In genomic region chr22:41361716-41362310, GRCh38 we compare ENCODE assay signal across 24 cellular contexts. TPM values are rescaled to one million over a fixed set of nuclear protein-coding genes. Genes with fewer than 3 reads are reported as not detected.
DNase-seq lines count a peak whose midpoint lies in the region; FAIRE-seq and TF ChIP-seq lines count a peak whose summit lies in the region.
"Had no signal": no experiment of that assay in that cellular context is flagged by ENCODE, and none has a peak within 500 bp of the region (broad histone marks: within the 10 kb centered on the region; RNA-seq: fewer than 3 reads in every experiment).

No MANE protein-coding gene starts in this region.

- peaks cover 6% of the 10 kb centered on the region for H3K27me3 Mint-ChIP-seq in activated CD4-positive, alpha-beta T cell treated with anti-CD3 and anti-CD28 coated beads, Interleukin-2, amount 10 ng/mL, durations not matched to agents 7 days and 5 days
- H3K27me3 Mint-ChIP-seq: stimulated activated naive B cell treated with anti-CD40 and anti-IgM and Interleukin-4, amounts not matched to agents 10 μg/mL and 1 μg/mL and 100 μg/mL, for 72 hours had no signal

- H3K4me3 ChIP-seq in HEK293 (ENCODE audit: low read depth, low read length) = no peak overlapping the region
- no peak overlapping the region for H3K4me3 ChIP-seq in fibroblast of mammary gland (ENCODE audit: control insufficient read depth, low read depth, low read length)
- H3K4me3 ChIP-seq: cardiac muscle cell, lung, testis had no signal

- H3K4me3 Mint-ChIP-seq in activated CD4-positive, alpha-beta T cell treated with anti-CD3 and anti-CD28 coated beads, Interleukin-2, amount 10 ng/mL, durations not matched to agents 7 days and 5 days = no peak overlapping the region
- H3K4me3 Mint-ChIP-seq: activated B cell treated with CpG ODN at 0.5 μM for 24 hours; activated naive CD8-positive, alpha-beta T cell treated with anti-CD3 and anti-CD28 coated beads, Interleukin-2, amount 50 U/mL, for 24 hours; dendritic cell treated with granulocyte-macrophage colony-stimulating factor and Interleukin-4, amounts not matched to agents 40 ng/mL and 50 ng/mL, for 4 days; stimulated activated naive B cell treated with anti-CD40 and anti-IgM and Interleukin-4, amounts not matched to agents 10 μg/mL and 1 μg/mL and 100 μg/mL, for 72 hours had no signal

- no peaks in the 10 kb centered on the region for H3K9me3 ChIP-seq in HEK293 (ENCODE audit: control insufficient read depth, insufficient read depth, low read depth, low read length)
- H3K9me3 ChIP-seq: neutrophil, testis had no signal

- H3K4me1 Mint-ChIP-seq in activated CD4-positive, alpha-beta T cell treated with anti-CD3 and anti-CD28 coated beads, Interleukin-2, amount 10 ng/mL, durations not matched to agents 7 days and 5 days = no peaks in the 10 kb centered on the region
- H3K4me1 Mint-ChIP-seq: activated B cell treated with CpG ODN at 0.5 μM for 24 hours; activated naive CD8-positive, alpha-beta T cell treated with anti-CD3 and anti-CD28 coated beads, Interleukin-2, amount 50 U/mL, for 24 hours; stimulated activated naive B cell treated with anti-CD40 and anti-IgM and Interleukin-4, amounts not matched to agents 10 μg/mL and 1 μg/mL and 100 μg/mL, for 72 hours had no signal

- POLR2A ChIA-PET in HEK293 (lab: Yijun Ruan, JAX) = interaction anchor here (0.6 to 2.0 kb wide), 2 partner anchors 19 to 27 kb away, joined by 3 to 7 read pairs; partner anchors contain the start of gene TEF
- POLR2A ChIA-PET in activated CD4-positive, alpha-beta T cell treated with anti-CD3 and anti-CD28 coated beads, Interleukin-2, amount 10 ng/mL, durations not matched to agents 7 days and 5 days (lab: Charles Lee) = interaction anchor here (0.5 kb wide), 1 partner anchor 508 kb away, joined by 4 read pairs; no protein-coding TSS in a partner anchor

- TF ChIP-seq CTCF in HEK293 (tag by site-specific recombination; IDR thresholded peaks at IDR 0.05) = no peak
- no peak for TF ChIP-seq CTCF in fibroblast of mammary gland (conservative IDR thresholded peaks at IDR 0.05; ENCODE audit: control insufficient read depth, insufficient read depth, low read depth, low read length)

- DNase-seq in amniotic epithelial cell (ENCODE audit: low read depth) (peak; percentile 41), fibroblast of mammary gland (ENCODE audit: low read depth) (peak; percentile 86), urothelium cell line (ENCODE audit: low spot score) (no peak), NCI-H2081 (lab: John Stamatoyannopoulos, UW) (no peak), OCI-M2 (lab: John Stamatoyannopoulos, UW; ENCODE audit: unreplicated experiment) (no peak)
- no peak for DNase-seq in activated CD4-positive, alpha-beta T cell treated with anti-CD3 and anti-CD28 coated beads, Interleukin-2, amount 10 ng/mL, durations not matched to agents 7 days and 5 days
- DNase-seq: activated B cell treated with CpG ODN at 0.5 μM for 24 hours; activated CD4-positive, alpha-beta T cell treated with anti-CD3 and anti-CD28 coated beads, Interleukin-2, amount 50 U/mL, for 48 hours; activated CD8-positive, alpha-beta memory T cell treated with anti-CD3 and anti-CD28 coated beads, Interleukin-2, amount 50 U/mL, for 48 hours; activated naive CD8-positive, alpha-beta T cell treated with anti-CD3 and anti-CD28 coated beads, Interleukin-2, amount 50 U/mL, for 24 hours; hippocampal formation; NCI-H2171; NCI-H524 treated with DMSO at 0.1 percent for 48 hours; small intestine; stimulated activated naive B cell treated with anti-CD40 and anti-IgM and Interleukin-4, amounts not matched to agents 10 μg/mL and 1 μg/mL and 100 μg/mL, for 72 hours; T-helper 9 cell; testis had no signal

- H3K36me3 Mint-ChIP-seq in activated CD4-positive, alpha-beta T cell treated with anti-CD3 and anti-CD28 coated beads, Interleukin-2, amount 10 ng/mL, durations not matched to agents 7 days and 5 days (ENCODE audit: low read depth) = peaks cover 2% of the 10 kb centered on the region

- no peak overlapping the region for H3K27ac Mint-ChIP-seq in activated CD4-positive, alpha-beta T cell treated with anti-CD3 and anti-CD28 coated beads, Interleukin-2, amount 10 ng/mL, durations not matched to agents 7 days and 5 days
- H3K27ac Mint-ChIP-seq: activated B cell treated with CpG ODN at 0.5 μM for 24 hours; activated naive CD8-positive, alpha-beta T cell treated with anti-CD3 and anti-CD28 coated beads, Interleukin-2, amount 50 U/mL, for 24 hours; dendritic cell treated with granulocyte-macrophage colony-stimulating factor and Interleukin-4, amounts not matched to agents 40 ng/mL and 50 ng/mL, for 4 days; stimulated activated naive B cell treated with anti-CD40 and anti-IgM and Interleukin-4, amounts not matched to agents 10 μg/mL and 1 μg/mL and 100 μg/mL, for 72 hours had no signal

- no peak overlapping the region for H3K27ac ChIP-seq in HEK293 (ENCODE audit: extremely low read depth, low read depth, low read length)
- H3K27ac ChIP-seq: cardiac muscle cell, neutrophil, testis had no signal

- H3K36me3 ChIP-seq in HEK293 (ENCODE audit: control insufficient read depth in 2 of 2, insufficient read depth in 1 of 2, low read length in 2 of 2) = peaks cover 0 to 24% of the 10 kb centered on the region in 2 experiments; a peak in 2 of 3 replicates

- no peaks in the 10 kb centered on the region for H3K9me3 Mint-ChIP-seq in activated CD4-positive, alpha-beta T cell treated with anti-CD3 and anti-CD28 coated beads, Interleukin-2, amount 10 ng/mL, durations not matched to agents 7 days and 5 days
- H3K9me3 Mint-ChIP-seq: activated B cell treated with CpG ODN at 0.5 μM for 24 hours; activated naive CD8-positive, alpha-beta T cell treated with anti-CD3 and anti-CD28 coated beads, Interleukin-2, amount 50 U/mL, for 24 hours; dendritic cell treated with granulocyte-macrophage colony-stimulating factor and Interleukin-4, amounts not matched to agents 40 ng/mL and 50 ng/mL, for 4 days; stimulated activated naive B cell treated with anti-CD40 and anti-IgM and Interleukin-4, amounts not matched to agents 10 μg/mL and 1 μg/mL and 100 μg/mL, for 72 hours had no signal

- peaks cover 3% of the 10 kb centered on the region; the same call in 1 of the 2 replicates for H3K4me1 ChIP-seq in HEK293 (ENCODE audit: control insufficient read depth, insufficient read depth, low read length)

- peak; percentile 23 for FAIRE-seq in urothelium cell line (lab: Jason Lieb, UNC)
- FAIRE-seq: H54, keratinocyte, small intestine had no signal

- CTCF ChIA-PET in HEK293 (lab: Yijun Ruan, JAX) = no interaction called here
- CTCF ChIA-PET in activated CD4-positive, alpha-beta T cell treated with anti-CD3 and anti-CD28 coated beads, Interleukin-2, amount 10 ng/mL, durations not matched to agents 7 days and 5 days (lab: Charles Lee) = interaction anchor here (1.0 kb wide), 1 partner anchor 15 kb away, joined by 3 read pairs; no protein-coding TSS in a partner anchor

TF ChIP-seq in HEK293, 187 proteins besides CTCF, POLR2A, EP300 and RAD21:
- TF ChIP-seq ZNF654 (tag by site-specific recombination; IDR thresholded peaks at IDR 0.05; ENCODE audit: low read depth) = no peak
- TF ChIP-seq ZNF639 (tag by site-specific recombination; IDR thresholded peaks at IDR 0.05) = 0 out of 2 replicates have a peak, but pooled peaks have one; percentile 21

RNA-seq across cellular contexts. Expression of gene TEF, which starts 19.9 kb away (rescaled TPM):
- total RNA-seq in activated CD4-positive, alpha-beta T cell treated with anti-CD3 and anti-CD28 coated beads, Interleukin-2, amount 10 ng/mL, durations not matched to agents 7 days and 5 days = 1 to 10 TPM; 3.4 to 4.7 TPM

Comparison
In these comparisons a context has a peak if more than half of its experiments do, and no peak if none do; other contexts are left out.
1. DNase-seq: peak in amniotic epithelial cell (single experiment) and fibroblast of mammary gland (single experiment); none in urothelium cell line (single experiment), NCI-H2081 (0 of 2), OCI-M2 (single experiment) and activated CD4-positive, alpha-beta T cell treated with anti-CD3 and anti-CD28 coated beads, Interleukin-2, amount 10 ng/mL, durations not matched to agents 7 days and 5 days (single experiment).